Comparison of ENCODE assay signal across 1 cellular context in genomic region chr19:13163609-13164364, GRCh38.
A peak's percentile ranks its signal among the peaks of the same experiment; 100 is the strongest.
TF ChIP-seq lines count a peak whose summit lies in the region.

No MANE protein-coding gene starts in this region.

TF ChIP-seq in A549, 52 proteins besides CTCF, POLR2A, EP300 and RAD21 (continued from another document):
- TF ChIP-seq HES2 (IDR thresholded peaks at IDR 0.05) (no peak), E2F6 (IDR thresholded peaks at IDR 0.05; ENCODE audit: borderline replicate concordance, low read depth) (peak; percentile 14; the same call in 1 of the 2 replicates), ATOH8 (CRISPR knock-in tag; IDR thresholded peaks at IDR 0.05; ENCODE audit: low read depth) (0 out of 2 replicates have a peak, but pooled peaks have one; percentile 26), SREBF2 (IDR thresholded peaks at IDR 0.05) (no peak), TFCP2L1 (CRISPR knock-in tag; IDR thresholded peaks at IDR 0.05) (peak; percentile 80; the same call in 1 of the 2 replicates), CHD4 (IDR thresholded peaks at IDR 0.05; ENCODE audit: borderline replicate concordance) (no peak), SMC3 (IDR thresholded peaks at IDR 0.05) (peak; percentile 38; the same call in 1 of the 3 replicates), MAZ (IDR thresholded peaks at IDR 0.05; ENCODE audit: borderline replicate concordance, low read depth, low read length) (no peak), RCOR1 (IDR thresholded peaks at IDR 0.05; ENCODE audit: low read depth, low read length) (no peak), JUN (IDR thresholded peaks at IDR 0.05) (peak; percentile 9 to 58; a peak in 3 of 5 replicates), ESRRA (IDR thresholded peaks at IDR 0.05; ENCODE audit: borderline replicate concordance, low read length) (no peak), FOSL2 (IDR thresholded peaks at IDR 0.05) (0 out of 2 replicates have a peak, but pooled peaks have one; percentile 5), FOSL2 (CRISPR knock-in tag; IDR thresholded peaks at IDR 0.05) (peak; percentile 32), BCL3 (IDR thresholded peaks at IDR 0.05) (peak; percentile 62), HOXB13 (CRISPR knock-in tag; IDR thresholded peaks at IDR 0.05; ENCODE audit: low read depth) (peak; percentile 39; the same call in 1 of the 2 replicates), CHD2 (IDR thresholded peaks at IDR 0.05; ENCODE audit: low read length, partially characterized antibody) (peak; percentile 46), GATA3 (IDR thresholded peaks at IDR 0.05; ENCODE audit: borderline replicate concordance) (peak; percentile 50)
- TF ChIP-seq, protein P1, sequence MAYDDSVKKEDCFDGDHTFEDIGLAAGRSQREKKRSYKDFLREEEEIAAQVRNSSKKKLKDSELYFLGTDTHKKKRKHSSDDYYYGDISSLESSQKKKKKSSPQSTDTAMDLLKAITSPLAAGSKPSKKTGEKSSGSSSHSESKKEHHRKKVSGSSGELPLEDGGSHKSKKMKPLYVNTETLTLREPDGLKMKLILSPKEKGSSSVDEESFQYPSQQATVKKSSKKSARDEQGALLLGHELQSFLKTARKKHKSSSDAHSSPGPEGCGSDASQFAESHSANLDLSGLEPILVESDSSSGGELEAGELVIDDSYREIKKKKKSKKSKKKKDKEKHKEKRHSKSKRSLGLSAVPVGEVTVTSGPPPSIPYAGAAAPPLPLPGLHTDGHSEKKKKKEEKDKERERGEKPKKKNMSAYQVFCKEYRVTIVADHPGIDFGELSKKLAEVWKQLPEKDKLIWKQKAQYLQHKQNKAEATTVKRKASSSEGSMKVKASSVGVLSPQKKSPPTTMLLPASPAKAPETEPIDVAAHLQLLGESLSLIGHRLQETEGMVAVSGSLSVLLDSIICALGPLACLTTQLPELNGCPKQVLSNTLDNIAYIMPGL (CRISPR knock-in tag; IDR thresholded peaks at IDR 0.05; ENCODE audit: borderline replicate concordance), result no peak
- TF ChIP-seq, protein P2, sequence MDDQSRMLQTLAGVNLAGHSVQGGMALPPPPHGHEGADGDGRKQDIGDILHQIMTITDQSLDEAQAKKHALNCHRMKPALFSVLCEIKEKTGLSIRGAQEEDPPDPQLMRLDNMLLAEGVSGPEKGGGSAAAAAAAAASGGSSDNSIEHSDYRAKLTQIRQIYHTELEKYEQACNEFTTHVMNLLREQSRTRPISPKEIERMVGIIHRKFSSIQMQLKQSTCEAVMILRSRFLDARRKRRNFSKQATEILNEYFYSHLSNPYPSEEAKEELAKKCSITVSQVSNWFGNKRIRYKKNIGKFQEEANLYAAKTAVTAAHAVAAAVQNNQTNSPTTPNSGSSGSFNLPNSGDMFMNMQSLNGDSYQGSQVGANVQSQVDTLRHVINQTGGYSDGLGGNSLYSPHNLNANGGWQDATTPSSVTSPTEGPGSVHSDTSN (IDR thresholded peaks at IDR 0.05), result no peak; the same call in 1 of the 2 replicates
TF ChIP-seq in A549: peak in this region for 13.
